In the genomic region with DNA sequence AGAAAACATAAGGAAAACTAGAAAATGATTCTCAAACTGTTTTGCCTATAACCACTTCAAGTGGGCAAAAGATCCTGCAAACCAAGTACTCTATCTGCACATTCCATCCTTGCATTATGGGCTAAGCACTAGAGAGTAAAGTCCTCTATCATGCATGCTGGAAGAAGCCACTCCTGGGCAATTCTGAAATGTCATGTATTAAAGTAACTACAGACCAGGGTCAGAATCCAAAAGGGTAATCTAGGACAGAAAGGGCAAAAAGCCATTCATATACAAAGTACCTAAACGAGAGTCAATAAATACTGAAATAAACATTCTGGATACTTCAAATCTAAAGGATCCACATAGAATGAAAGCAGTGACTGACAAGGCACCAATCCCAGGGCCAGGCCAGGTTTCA, we compare ENCODE assay signal across 1 cellular context.
TF ChIP-seq lines count a peak whose summit lies in the region.

No MANE protein-coding gene starts in this region.

TF ChIP-seq in HCT116, 20 proteins besides CTCF, POLR2A, EP300 and RAD21:
- TF ChIP-seq REST (IDR thresholded peaks at IDR 0.05; ENCODE audit: low read depth) = no peak
- no peak for TF ChIP-seq CEBPB (IDR thresholded peaks at IDR 0.05; ENCODE audit: low read depth)
